In genomic region chr1:233635765-233636502, GRCh38 we compare ENCODE assay signal across 13 cellular contexts. TPM values are rescaled to one million over a fixed set of nuclear protein-coding genes. Genes with fewer than 3 reads are reported as not detected.
DNase-seq lines count a peak whose midpoint lies in the region; TF ChIP-seq lines count a peak whose summit lies in the region.
"Had no signal": no experiment of that assay in that cellular context is flagged by ENCODE, and none has a peak within 500 bp of the region (broad histone marks: within the 10 kb centered on the region; RNA-seq: fewer than 3 reads in every experiment).

No MANE protein-coding gene starts in this region.

- no peak for TF ChIP-seq EP300 in stomach (IDR thresholded peaks at IDR 0.05)

- H3K36me3 ChIP-seq in fibroblast of lung (ENCODE audit: control insufficient read depth, insufficient read depth, low read length) (no peaks in the 10 kb centered on the region), stomach (no peaks in the 10 kb centered on the region), adrenal gland (replicated peaks in 1 of 2) (no peaks in the 10 kb centered on the region)

- H3K79me2 ChIP-seq in fibroblast of lung (ENCODE audit: control insufficient read depth, insufficient read depth, low read length), result no peaks in the 10 kb centered on the region

- intact Hi-C loops in stomach (cut with DNase I; ENCODE audit: low total_unique reads), result no loop called here
- intact Hi-C loops in adrenal gland (cut with DNase I), result no loop called here

- H2AFZ ChIP-seq in fibroblast of lung (ENCODE audit: low read length), result no peak overlapping the region

- no peak overlapping the region for H3K27ac ChIP-seq in fibroblast of lung (ENCODE audit: insufficient read depth, low read length)
- peak overlapping the region in 2 of 5 donors; percentile 2 to 33 for H3K27ac ChIP-seq in stomach
- no peak overlapping the region for H3K27ac ChIP-seq in adrenal gland
- H3K27ac ChIP-seq: 22Rv1 had no signal

- no peak overlapping the region for H3K9ac ChIP-seq in fibroblast of lung (ENCODE audit: insufficient read depth, low read length)

- no peaks in the 10 kb centered on the region for H4K20me1 ChIP-seq in fibroblast of lung (ENCODE audit: control insufficient read depth, extremely low read depth, insufficient read depth, low read length)

- H3K4me1 ChIP-seq in fibroblast of lung (ENCODE audit: control insufficient read depth, extremely low read depth, insufficient read depth, low read length) (no peaks in the 10 kb centered on the region), stomach (peaks cover 4 to 15% (median 8%) of the 10 kb centered on the region in 4 donors), adrenal gland (replicated peaks in 1 of 2) (no peaks in the 10 kb centered on the region)

- DNase-seq in DMS53 (lab: John Stamatoyannopoulos, UW) (peak; percentile 21), DMS53 treated with DMSO at 0.1 percent for 48 hours (lab: John Stamatoyannopoulos, UW; ENCODE audit: unreplicated experiment) (no peak), NCI-H82 (lab: John Stamatoyannopoulos, UW) (peak; percentile 95), fibroblast of lung (ENCODE audit: low read depth in 2 of 2) (peak; percentile 60 to 76), stomach (peak; percentile 81), NCI-H526 treated with DMSO at 0.1 percent for 48 hours (lab: John Stamatoyannopoulos, UW) (no peak), adrenal gland (no peak), kidney glomerular epithelial cell (lab: John Stamatoyannopoulos, UW) (no peak)
- DNase-seq: effector CD8-positive, alpha-beta T cell; EL; small intestine; T-helper 17 cell had no signal

- no peak for TF ChIP-seq POLR2A in stomach (IDR thresholded peaks at IDR 0.05)
- no peak for TF ChIP-seq POLR2A in adrenal gland (IDR thresholded peaks at IDR 0.05)

- no peaks in the 10 kb centered on the region for H3K9me3 ChIP-seq in fibroblast of lung (ENCODE audit: control insufficient read depth, insufficient read depth, low read depth, low read length)
- no peaks in the 10 kb centered on the region for H3K9me3 ChIP-seq in stomach
- no peaks in the 10 kb centered on the region for H3K9me3 ChIP-seq in adrenal gland (replicated peaks in 1 of 3)

- whole genome bisulfite sequencing in stomach, 5 donors, result 24 to 36% (median 32%) methylated on average over 8 of the region's 8 CpGs
- WGBS in adrenal gland, 4 donors, result 68 to 78% (median 74%) methylated on average over 8 of the region's 8 CpGs

- TF ChIP-seq CTCF in fibroblast of lung (conservative IDR thresholded peaks at IDR 0.05 in 1 of 2, IDR thresholded peaks at IDR 0.05 in 1 of 2; ENCODE audit: low read depth in 1 of 2, low read length in 2 of 2) (no peak), stomach (IDR thresholded peaks at IDR 0.05) (no peak), adrenal gland (IDR thresholded peaks at IDR 0.05) (no peak)

- H3K4me2 ChIP-seq in fibroblast of lung (ENCODE audit: extremely low read depth, insufficient read depth, low read length), result no peak overlapping the region

- H3K27me3 ChIP-seq in fibroblast of lung (ENCODE audit: control insufficient read depth, insufficient read depth, low read length), result no peaks in the 10 kb centered on the region
- no peaks in the 10 kb centered on the region for H3K27me3 ChIP-seq in stomach
- H3K27me3 ChIP-seq in adrenal gland, result no peaks in the 10 kb centered on the region

- H3K4me3 ChIP-seq in fibroblast of lung (replicated peaks in 1 of 4; ENCODE audit: control extremely low read depth in 1 of 4, insufficient read depth in 1 of 4, low read depth in 3 of 4, low read length in 4 of 4), result no peak overlapping the region
- no peak overlapping the region for H3K4me3 ChIP-seq in stomach
- H3K4me3 ChIP-seq in adrenal gland, result no peak overlapping the region

RNA-seq across cellular contexts. Expression of gene KCNK1, which starts 22.0 kb away (rescaled TPM):
- total RNA-seq in fibroblast of lung (2.6 and 2.8 TPM in 2 replicates), stomach (10 to 100 TPM in 2 of 5 donors, 1 to 10 TPM in 3; 4.1 to 52.5 (median 5.8) TPM), adrenal gland (1 to 10 TPM in 7 of 8 donors, under 1 TPM in 1; 0.83 to 9.7 (median 4.2) TPM)
- polyA plus RNA-seq in fibroblast of lung (0.48 and 2.1 TPM in 2 replicates), stomach (10 to 100 TPM in 2 of 3 donors, 1 to 10 TPM in 1; 7.6 to 20.9 (median 11.5) TPM), adrenal gland (1 to 10 TPM; 1.7 to 5.5 (median 3.6) TPM)
- polyA plus RNA-seq in fibroblast of lung (2012), result 0.41 and 2.6 TPM in 2 replicates
- polyA minus RNA-seq in fibroblast of lung (ENCODE audit: low replicate concordance), result 8.6 TPM in 1 of 2 replicates, not detected in the other

Comparison
In these comparisons a context has a peak if more than half of its experiments do, and no peak if none do; other contexts are left out.
1. DNase-seq: peak in DMS53 (single experiment), NCI-H82 (single experiment), fibroblast of lung (2 of 2) and stomach (single experiment); none in DMS53 treated with DMSO at 0.1 percent for 48 hours (single experiment), NCI-H526 treated with DMSO at 0.1 percent for 48 hours (single experiment), adrenal gland (0 of 7) and kidney glomerular epithelial cell (single experiment).